30 cellular contexts compared by ENCODE assay signal in genomic region chr10:47027812-47028260, GRCh38.
DNase-seq lines count a peak whose midpoint lies in the region; ATAC-seq and TF ChIP-seq lines count a peak whose summit lies in the region.
"Had no signal": no experiment of that assay in that cellular context is flagged by ENCODE, and none has a peak within 500 bp of the region (broad histone marks: within the 10 kb centered on the region; RNA-seq: fewer than 3 reads in every experiment).

No MANE protein-coding gene starts in this region.

- H2BK12ac ChIP-seq in H9 (ENCODE audit: insufficient read length, low read depth, low read length) = no peak overlapping the region

- no peak overlapping the region for H3K4me3 Mint-ChIP-seq in activated CD4-positive, alpha-beta T cell treated with anti-CD3 and anti-CD28 coated beads, Interleukin-2, amount 10 ng/mL, durations not matched to agents 7 days and 5 days
- no peak overlapping the region for H3K4me3 Mint-ChIP-seq in H9
- H3K4me3 Mint-ChIP-seq: activated naive CD8-positive, alpha-beta T cell; effector memory CD8-positive, alpha-beta T cell; naive thymus-derived CD4-positive, alpha-beta T cell had no signal

- H4K5ac ChIP-seq in H9 (ENCODE audit: insufficient read length, low read depth, low read length) = no peak overlapping the region

- no peak overlapping the region for H3K18ac ChIP-seq in H9 (ENCODE audit: insufficient read length, low read depth, low read length)

- H3K4ac ChIP-seq in H9 (ENCODE audit: low read depth, low read length) = no peak overlapping the region

- no peak overlapping the region for H2BK5ac ChIP-seq in H9 (ENCODE audit: insufficient read length, low read length)

- peaks cover 3% of the 10 kb centered on the region for H3K4me1 Mint-ChIP-seq in activated CD4-positive, alpha-beta T cell treated with anti-CD3 and anti-CD28 coated beads, Interleukin-2, amount 10 ng/mL, durations not matched to agents 7 days and 5 days
- H3K4me1 Mint-ChIP-seq in H9 = peaks cover 8 to 10% of the 10 kb centered on the region in 2 experiments

- ATAC-seq in left lobe of liver = no peak
- ATAC-seq: effector memory CD8-positive, alpha-beta T cell; lower lobe of right lung; naive thymus-derived CD4-positive, alpha-beta T cell; stimulated activated naive CD8-positive, alpha-beta T cell treated with anti-CD3 and anti-CD28 coated beads, Interleukin-15, Interleukin-2, amounts not matched to agents 100 U/mL and 50 U/mL, for 24 hours had no signal

- no peak overlapping the region for H3K27ac Mint-ChIP-seq in activated CD4-positive, alpha-beta T cell treated with anti-CD3 and anti-CD28 coated beads, Interleukin-2, amount 10 ng/mL, durations not matched to agents 7 days and 5 days
- no peak overlapping the region; a peak in 2 of 7 replicates for H3K27ac Mint-ChIP-seq in H9
- H3K27ac Mint-ChIP-seq: activated naive CD8-positive, alpha-beta T cell; effector memory CD8-positive, alpha-beta T cell; naive thymus-derived CD4-positive, alpha-beta T cell had no signal

- H3K14ac ChIP-seq in H9 (ENCODE audit: insufficient read depth, low read length) = no peak overlapping the region

- H3K9me3 Mint-ChIP-seq in activated CD4-positive, alpha-beta T cell treated with anti-CD3 and anti-CD28 coated beads, Interleukin-2, amount 10 ng/mL, durations not matched to agents 7 days and 5 days = no peaks in the 10 kb centered on the region
- H3K9me3 Mint-ChIP-seq in H9 = no peaks in the 10 kb centered on the region; a peak in 2 of 5 replicates
- H3K9me3 Mint-ChIP-seq: effector memory CD8-positive, alpha-beta T cell had no signal

- H2AK5ac ChIP-seq in H9 (ENCODE audit: insufficient read length, low read length) = no peak overlapping the region

- H3K79me2 ChIP-seq in H9 (ENCODE audit: insufficient read depth, low read length) = no peaks in the 10 kb centered on the region
- no peaks in the 10 kb centered on the region for H3K79me2 ChIP-seq in smooth muscle cell (ENCODE audit: low read depth)

- no peak overlapping the region for H4K8ac ChIP-seq in H9 (replicated peaks; ENCODE audit: insufficient read length, low read depth, low read length)

- no peak overlapping the region for H3T11ph ChIP-seq in H9 (ENCODE audit: low read length)

- no peak overlapping the region for H4K91ac ChIP-seq in H9 (ENCODE audit: insufficient read length, low read depth, low read length)

- no CpG with 5 or more reads among the region's 7 CpGs for WGBS in H9 (ENCODE audit: extremely low coverage, insufficient read length, low lambda C conversion rate)
- 89% methylated on average over 7 of the region's 7 CpGs for WGBS in smooth muscle cell (ENCODE audit: low lambda C conversion rate)

- H3K27ac ChIP-seq in H9 (ENCODE audit: insufficient read length, low read depth, low read length) (no peak overlapping the region), smooth muscle cell (ENCODE audit: low read depth) (no peak overlapping the region)
- H3K27ac ChIP-seq: 22Rv1, colonic mucosa, lower lobe of right lung, SJCRH30, skin epidermis, tibial artery, VCaP had no signal

- CTCF ChIA-PET in activated CD4-positive, alpha-beta T cell treated with anti-CD3 and anti-CD28 coated beads, Interleukin-2, amount 10 ng/mL, durations not matched to agents 7 days and 5 days (lab: Charles Lee) = interaction anchor here (0.6 kb wide), 1 partner anchor 1841 kb away, joined by 3 read pairs; no protein-coding TSS in a partner anchor

- no peak overlapping the region for H2BK20ac ChIP-seq in H9 (ENCODE audit: low read depth, low read length, poor library complexity, severe bottlenecking)

- POLR2A ChIA-PET in activated CD4-positive, alpha-beta T cell treated with anti-CD3 and anti-CD28 coated beads, Interleukin-2, amount 10 ng/mL, durations not matched to agents 7 days and 5 days (lab: Charles Lee) = no interaction called here

- no peak overlapping the region for H3K4me3 ChIP-seq in smooth muscle cell
- H3K4me3 ChIP-seq: colonic mucosa, lower lobe of right lung, SJCRH30, skin epidermis, tibial artery had no signal

- no peak overlapping the region for H3K56ac ChIP-seq in H9 (ENCODE audit: insufficient read length, low read depth, low read length)

- TF ChIP-seq CTCF in H9 (conservative IDR thresholded peaks at IDR 0.05) = no peak
- TF ChIP-seq CTCF in smooth muscle cell (IDR thresholded peaks at IDR 0.05; ENCODE audit: borderline replicate concordance, insufficient read depth, poor library complexity, severe bottlenecking) = no peak

- H3K36me3 ChIP-seq in smooth muscle cell (ENCODE audit: low read depth) = no peaks in the 10 kb centered on the region
- H3K36me3 ChIP-seq: colonic mucosa, lower lobe of right lung, SJCRH30, tibial artery had no signal

- H3K9ac ChIP-seq in H9 (ENCODE audit: extremely low read depth, insufficient read length, low read length) (no peak overlapping the region), smooth muscle cell (ENCODE audit: low read depth) (no peak overlapping the region)

- no peak overlapping the region for H3K23ac ChIP-seq in H9 (ENCODE audit: insufficient read length, low read depth, low read length)

- H3K36me3 Mint-ChIP-seq in activated CD4-positive, alpha-beta T cell treated with anti-CD3 and anti-CD28 coated beads, Interleukin-2, amount 10 ng/mL, durations not matched to agents 7 days and 5 days (ENCODE audit: low read depth) = no peaks in the 10 kb centered on the region
- H3K36me3 Mint-ChIP-seq in H9 (ENCODE audit: insufficient read depth in 1 of 3, low read depth in 3 of 3) = no peaks in the 10 kb centered on the region
- H3K36me3 Mint-ChIP-seq: activated naive CD8-positive, alpha-beta T cell; naive thymus-derived CD4-positive, alpha-beta T cell had no signal

- no peaks in the 10 kb centered on the region for H3F3A ChIP-seq in smooth muscle cell (ENCODE audit: low read depth)

- H4K20me1 ChIP-seq in H9 (ENCODE audit: control insufficient read depth, insufficient read depth, insufficient read length) (no peaks in the 10 kb centered on the region), smooth muscle cell (ENCODE audit: low read depth) (no peaks in the 10 kb centered on the region)

- no peak overlapping the region for H2BK120ac ChIP-seq in H9 (ENCODE audit: low read depth, low read length, poor library complexity, severe bottlenecking)

- no peak overlapping the region for H2BK15ac ChIP-seq in H9 (ENCODE audit: low read depth, low read length)

- peak; percentile 1 for DNase-seq in activated CD4-positive, alpha-beta T cell treated with anti-CD3 and anti-CD28 coated beads, Interleukin-2, amount 10 ng/mL, durations not matched to agents 7 days and 5 days
- no peak for DNase-seq in activated CD4-positive, alpha-beta T cell treated with anti-CD3 and anti-CD28 coated beads, Interleukin-2, amount 50 U/mL, for 48 hours
- DNase-seq in H9 (peak; percentile 15), left lobe of liver (ENCODE audit: low spot score) (peak; percentile 12), cerebellar cortex (ENCODE audit: low spot score) (no peak), SIG-M5 treated with dmso at 0.1 percent for 504 hours (lab: John Stamatoyannopoulos, UW; ENCODE audit: unreplicated experiment) (no peak), smooth muscle cell (lab: John Stamatoyannopoulos, UW; ENCODE audit: unreplicated experiment) (no peak)
- peak; percentile 15 for DNase-seq in stimulated activated CD8-positive, alpha-beta memory T cell treated with anti-CD3 and anti-CD28 coated beads, Interleukin-4, amount 100 ng/mL, for 48 hours
- DNase-seq: activated CD4-positive, alpha-beta T cell treated with anti-CD3 and anti-CD28 coated beads for 48 hours; anterior cingulate cortex; Calu3; colonic mucosa; DMS79 treated with DMSO at 0.1 percent for 48 hours; effector memory CD8-positive, alpha-beta T cell; erythroblast; GDM1; NCI-H1048; NCI-H1694 treated with DMSO at 0.1 percent for 48 hours; NCI-H446 treated with DMSO at 0.1 percent for 48 hours; SJCRH30; stimulated activated naive CD8-positive, alpha-beta T cell treated with anti-CD3 and anti-CD28 coated beads, Interleukin-15, Interleukin-2, amounts not matched to agents 100 U/mL and 50 U/mL, for 24 hours; SW 1271; T-helper 9 cell had no signal

- H3K4me1 ChIP-seq in H9 (ENCODE audit: insufficient read depth, low read length) = no peaks in the 10 kb centered on the region
- H3K4me1 ChIP-seq in smooth muscle cell (ENCODE audit: low read depth) = no peaks in the 10 kb centered on the region
- H3K4me1 ChIP-seq: colonic mucosa, lower lobe of right lung, SJCRH30 had no signal

- H3K9me3 ChIP-seq in H9 (ENCODE audit: control insufficient read depth, low read depth, low read length) = no peaks in the 10 kb centered on the region
- H3K9me3 ChIP-seq in smooth muscle cell (replicated peaks; ENCODE audit: low read depth) = no peaks in the 10 kb centered on the region
- H3K9me3 ChIP-seq: colonic mucosa, lower lobe of right lung, SJCRH30, tibial artery had no signal

- no peaks in the 10 kb centered on the region for H3K27me3 Mint-ChIP-seq in activated CD4-positive, alpha-beta T cell treated with anti-CD3 and anti-CD28 coated beads, Interleukin-2, amount 10 ng/mL, durations not matched to agents 7 days and 5 days
- peaks cover 1% of the 10 kb centered on the region; the same call in 1 of the 2 replicates for H3K27me3 Mint-ChIP-seq in H9 (ENCODE audit: low read depth)
- H3K27me3 Mint-ChIP-seq: activated naive CD8-positive, alpha-beta T cell had no signal

- H3K27me3 ChIP-seq in H9 (ENCODE audit: insufficient read depth, low read length) (no peaks in the 10 kb centered on the region), smooth muscle cell (ENCODE audit: low read depth) (no peaks in the 10 kb centered on the region)
- H3K27me3 ChIP-seq: colonic mucosa, SJCRH30, tibial artery had no signal

- no peak overlapping the region for H2AFZ ChIP-seq in H9 (ENCODE audit: low read length)
- no peak overlapping the region for H2AFZ ChIP-seq in smooth muscle cell (ENCODE audit: low read depth)

- H3K4me2 ChIP-seq in H9 (ENCODE audit: insufficient read depth, insufficient read length, low read length) (no peak overlapping the region), smooth muscle cell (no peak overlapping the region)

- no peaks in the 10 kb centered on the region for H3K79me1 ChIP-seq in H9 (ENCODE audit: insufficient read depth, low read depth, low read length, poor library complexity, severe bottlenecking)

- H3K23me2 ChIP-seq in H9 (ENCODE audit: insufficient read length, low read depth, low read length, poor library complexity, severe bottlenecking) = no peaks in the 10 kb centered on the region

Comparison
In these comparisons a context has a peak if more than half of its experiments do, and no peak if none do; other contexts are left out.
1. DNase-seq: peak in activated CD4-positive, alpha-beta T cell treated with anti-CD3 and anti-CD28 coated beads, Interleukin-2, amount 10 ng/mL, durations not matched to agents 7 days and 5 days (single experiment), H9 (single experiment), left lobe of liver (single experiment) and stimulated activated CD8-positive, alpha-beta memory T cell treated with anti-CD3 and anti-CD28 coated beads, Interleukin-4, amount 100 ng/mL, for 48 hours (single experiment); none in activated CD4-positive, alpha-beta T cell treated with anti-CD3 and anti-CD28 coated beads, Interleukin-2, amount 50 U/mL, for 48 hours (0 of 2), cerebellar cortex (single experiment), SIG-M5 treated with dmso at 0.1 percent for 504 hours (single experiment) and smooth muscle cell (single experiment).